1 cellular context compared by ENCODE assay signal in genomic region chr22:32058656-32059280, GRCh38.
TF ChIP-seq lines count a peak whose summit lies in the region.

No MANE protein-coding gene starts in this region.

TF ChIP-seq in GM23338, 12 proteins besides CTCF, POLR2A, EP300 and RAD21:
- TF ChIP-seq POLR2AphosphoS5 (IDR thresholded peaks at IDR 0.05; ENCODE audit: low read depth): no peak
- no peak for TF ChIP-seq REST (IDR thresholded peaks at IDR 0.05; ENCODE audit: unreplicated experiment)
- TF ChIP-seq CREB1 (CRISPR knock-in tag; IDR thresholded peaks at IDR 0.05; ENCODE audit: low read depth): no peak
- TF ChIP-seq EZH2 (IDR thresholded peaks at IDR 0.05; ENCODE audit: low read depth, unreplicated experiment): no peak
- TF ChIP-seq ZNF331 (CRISPR knock-in tag; IDR thresholded peaks at IDR 0.05; ENCODE audit: low read depth): no peak
- TF ChIP-seq EZH2phosphoT487 (IDR thresholded peaks at IDR 0.05; ENCODE audit: unreplicated experiment): no peak
